8 cellular contexts compared by ENCODE assay signal in genomic region chr9:126612813-126613641, GRCh38. TPM values are rescaled to one million over a fixed set of nuclear protein-coding genes. Genes with fewer than 3 reads are reported as not detected.
DNase-seq lines count a peak whose midpoint lies in the region; TF ChIP-seq lines count a peak whose summit lies in the region.

No MANE protein-coding gene starts in this region.

- no peaks in the 10 kb centered on the region for H3K9me3 Mint-ChIP-seq in T-helper 2 cell treated with Interferon-gamma antibody and Interleukin-4, amounts not matched to agents 5 μg/mL and 100 μg/mL, for 36 hours
- no peaks in the 10 kb centered on the region for H3K9me3 Mint-ChIP-seq in activated CD4-positive, alpha-beta memory T cell treated with anti-CD3 and anti-CD28 coated beads, Interleukin-2, amount 10 ng/mL, durations not matched to agents 7 days and 5 days

- POLR2A ChIA-PET in activated CD4-positive, alpha-beta memory T cell treated with anti-CD3 and anti-CD28 coated beads, Interleukin-2, amount 10 ng/mL, durations not matched to agents 7 days and 5 days (lab: Charles Lee), result interaction anchor here (1.1 kb wide), 1 partner anchor 77 kb away, joined by 3 read pairs; no protein-coding TSS in a partner anchor

- TF ChIP-seq EP300 in stomach (IDR thresholded peaks at IDR 0.05), result no peak

- H3K27me3 ChIP-seq in stomach, result peaks cover 35 to 99% (median 85%) of the 10 kb centered on the region in 3 donors

- peak overlapping the region; percentile 49 for H3K27ac Mint-ChIP-seq in T-helper 2 cell treated with Interferon-gamma antibody and Interleukin-4, amounts not matched to agents 5 μg/mL and 100 μg/mL, for 36 hours
- peak overlapping the region; percentile 10 for H3K27ac Mint-ChIP-seq in activated CD4-positive, alpha-beta memory T cell treated with anti-CD3 and anti-CD28 coated beads, Interleukin-2, amount 10 ng/mL, durations not matched to agents 7 days and 5 days

- TF ChIP-seq CTCF in stomach (IDR thresholded peaks at IDR 0.05), result no peak

- TF ChIP-seq POLR2A in stomach (IDR thresholded peaks at IDR 0.05), result no peak
- no peak for TF ChIP-seq POLR2A in erythroblast (IDR thresholded peaks at IDR 0.05; ENCODE audit: low read length)

- no peak overlapping the region for H3K27ac ChIP-seq in stomach

- peaks cover 41 to 58% (median 53%) of the 10 kb centered on the region in 4 donors for H3K4me1 ChIP-seq in stomach

- H3K9me3 ChIP-seq in stomach, result no peaks in the 10 kb centered on the region

- H3K4me1 Mint-ChIP-seq in T-helper 2 cell treated with Interferon-gamma antibody and Interleukin-4, amounts not matched to agents 5 μg/mL and 100 μg/mL, for 36 hours (ENCODE audit: low read depth), result peaks cover 10% of the 10 kb centered on the region
- H3K4me1 Mint-ChIP-seq in activated CD4-positive, alpha-beta memory T cell treated with anti-CD3 and anti-CD28 coated beads, Interleukin-2, amount 10 ng/mL, durations not matched to agents 7 days and 5 days, result peaks cover 20% of the 10 kb centered on the region

- CTCF ChIA-PET in activated CD4-positive, alpha-beta memory T cell treated with anti-CD3 and anti-CD28 coated beads, Interleukin-2, amount 10 ng/mL, durations not matched to agents 7 days and 5 days (lab: Charles Lee), result interaction anchor here (1.3 kb wide), 1 partner anchor 78 kb away, joined by 3 read pairs; no protein-coding TSS in a partner anchor

- intact Hi-C loops in stomach (cut with DNase I; ENCODE audit: low total_unique reads), result loop anchor here (5.0 to 10.0 kb wide), 2 partner anchors 79 to 172 kb away; no protein-coding TSS in a partner anchor

- peaks cover 3% of the 10 kb centered on the region for H3K36me3 Mint-ChIP-seq in T-helper 2 cell treated with Interferon-gamma antibody and Interleukin-4, amounts not matched to agents 5 μg/mL and 100 μg/mL, for 36 hours (ENCODE audit: low read depth)
- peaks cover 7% of the 10 kb centered on the region for H3K36me3 Mint-ChIP-seq in activated CD4-positive, alpha-beta memory T cell treated with anti-CD3 and anti-CD28 coated beads, Interleukin-2, amount 10 ng/mL, durations not matched to agents 7 days and 5 days (ENCODE audit: low read depth)

- no peak for DNase-seq in T-helper 2 cell treated with Interferon-gamma antibody and Interleukin-4, amounts not matched to agents 5 μg/mL and 100 μg/mL, for 36 hours (ENCODE audit: low spot score)
- DNase-seq in T-helper 2 cell, result no peak
- no peak for DNase-seq in activated CD4-positive, alpha-beta memory T cell treated with anti-CD3 and anti-CD28 coated beads, Interleukin-2, amount 10 ng/mL, durations not matched to agents 7 days and 5 days
- peak; percentile 37 for DNase-seq in iPS-NIHi11 (ENCODE audit: low spot score)
- no peak for DNase-seq in stomach
- no peak for DNase-seq in AG08395 (ENCODE audit: low spot score)
- DNase-seq in erythroblast (lab: John Stamatoyannopoulos, UW), result no peak
- no peak for DNase-seq in HPDE6-E6E7 (ENCODE audit: extremely low spot score)

- H3K4me3 ChIP-seq in stomach, result peak overlapping the region; percentile 27 to 49 (median 32)

- H3K36me3 ChIP-seq in stomach, result no peaks in the 10 kb centered on the region

- H3K27me3 Mint-ChIP-seq in T-helper 2 cell treated with Interferon-gamma antibody and Interleukin-4, amounts not matched to agents 5 μg/mL and 100 μg/mL, for 36 hours (ENCODE audit: low read depth), result peaks cover 72% of the 10 kb centered on the region
- peaks cover 73% of the 10 kb centered on the region for H3K27me3 Mint-ChIP-seq in activated CD4-positive, alpha-beta memory T cell treated with anti-CD3 and anti-CD28 coated beads, Interleukin-2, amount 10 ng/mL, durations not matched to agents 7 days and 5 days

- no peak overlapping the region for H3K4me3 Mint-ChIP-seq in T-helper 2 cell treated with Interferon-gamma antibody and Interleukin-4, amounts not matched to agents 5 μg/mL and 100 μg/mL, for 36 hours
- H3K4me3 Mint-ChIP-seq in activated CD4-positive, alpha-beta memory T cell treated with anti-CD3 and anti-CD28 coated beads, Interleukin-2, amount 10 ng/mL, durations not matched to agents 7 days and 5 days, result peak overlapping the region; percentile 24

- WGBS in stomach, 5 donors, result 2 to 6% (median 2%) methylated on average over 39 to 68 of the region's 68 CpGs

RNA-seq across cellular contexts. Expression of gene LMX1B, which starts 0.7 kb away (rescaled TPM):
- total RNA-seq in activated CD4-positive, alpha-beta memory T cell treated with anti-CD3 and anti-CD28 coated beads, Interleukin-2, amount 10 ng/mL, durations not matched to agents 7 days and 5 days, result not detected
- not detected for total RNA-seq in stomach
- under 1 TPM in 1 of 3 donors, not detected in 2; 0.20 TPM for polyA plus RNA-seq in stomach
